Comparison of ENCODE assay signal across 8 cellular contexts in the genomic region with DNA sequence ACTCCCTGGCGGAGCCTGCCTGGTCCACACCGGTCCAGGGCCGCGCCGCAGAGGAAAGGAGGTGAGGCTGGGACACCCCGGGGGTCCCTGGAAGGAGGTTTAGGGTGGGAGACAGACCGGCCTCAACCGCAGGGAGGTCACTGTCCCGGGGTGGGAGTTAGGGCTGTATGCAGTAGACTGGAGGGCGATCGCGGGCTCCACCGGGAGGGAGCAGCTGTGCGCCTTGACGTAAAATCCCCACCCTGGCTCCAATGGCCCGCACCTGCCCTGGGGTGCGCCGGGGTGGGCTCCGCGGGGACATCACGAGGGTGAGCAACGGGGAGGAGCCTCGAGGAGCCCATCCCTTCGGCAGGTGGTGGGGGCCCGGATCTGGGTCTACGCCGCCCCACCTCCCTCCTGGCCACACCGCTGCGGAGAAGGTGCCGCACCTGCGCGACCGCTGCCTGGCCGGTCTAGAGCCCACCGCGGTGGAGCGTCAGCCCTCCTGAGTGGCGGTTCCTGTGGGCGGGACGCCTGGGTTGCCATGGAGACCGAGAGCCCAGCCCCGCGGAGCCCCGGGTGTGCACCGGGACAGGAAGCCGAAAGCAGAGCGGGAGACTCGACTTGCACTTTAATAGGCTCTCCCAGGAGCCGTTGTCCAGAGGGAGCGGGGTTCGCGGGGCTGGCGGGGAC.
DNase-seq lines count a peak whose midpoint lies in the region; ATAC-seq, FAIRE-seq and TF ChIP-seq lines count a peak whose summit lies in the region.

No MANE protein-coding gene starts in this region.

- peaks cover 5% of the 10 kb centered on the region for H3K4me1 Mint-ChIP-seq in activated CD8-positive, alpha-beta T cell treated with anti-CD3 and anti-CD28 coated beads, Interleukin-2, amount 10 ng/mL, durations not matched to agents 7 days and 5 days (ENCODE audit: low read depth)

- in situ Hi-C loops in GM13976 (cut with MboI; ENCODE audit: low sequenced_read_pairs, unreplicated experiment), result no loop called here

- H3K9me3 ChIP-seq in A549 (no peaks in the 10 kb centered on the region), mesodermal cell (ENCODE audit: control insufficient read depth, low read length) (no peaks in the 10 kb centered on the region)

- H3K4me3 Mint-ChIP-seq in activated CD8-positive, alpha-beta T cell treated with anti-CD3 and anti-CD28 coated beads, Interleukin-2, amount 10 ng/mL, durations not matched to agents 7 days and 5 days, result no peak overlapping the region

- TF ChIP-seq RAD21 in A549 (conservative IDR thresholded peaks at IDR 0.05 in 1 of 2, IDR thresholded peaks at IDR 0.05 in 1 of 2), result no peak

- H3K4me3 ChIP-seq in A549 (no peak overlapping the region), mesodermal cell (ENCODE audit: extremely low read depth, insufficient read depth, low read length, poor library complexity, severe bottlenecking) (peak overlapping the region; percentile 26)

- no peak for TF ChIP-seq POLR2A in A549 (IDR thresholded peaks at IDR 0.05; ENCODE audit: low read length)

- H3K4me1 ChIP-seq in A549 (no peaks in the 10 kb centered on the region), mesodermal cell (ENCODE audit: control insufficient read depth, insufficient read depth, low read length, poor library complexity, severe bottlenecking) (no peaks in the 10 kb centered on the region)

- FAIRE-seq in A549 (lab: Jason Lieb, UNC), result no peak

- TF ChIP-seq CTCF in A549 (IDR thresholded peaks at IDR 0.05) (no peak), GM13976 (IDR thresholded peaks at IDR 0.05; ENCODE audit: borderline replicate concordance, control extremely low read depth, extremely low read depth, insufficient read depth, missing control alignments) (no peak)

- H3K9me3 Mint-ChIP-seq in activated CD8-positive, alpha-beta T cell treated with anti-CD3 and anti-CD28 coated beads, Interleukin-2, amount 10 ng/mL, durations not matched to agents 7 days and 5 days (ENCODE audit: insufficient read depth), result no peaks in the 10 kb centered on the region

- POLR2A ChIA-PET in A549 (lab: Yijun Ruan, JAX), result no interaction called here
- POLR2A ChIA-PET in activated CD8-positive, alpha-beta T cell treated with anti-CD3 and anti-CD28 coated beads, Interleukin-2, amount 10 ng/mL, durations not matched to agents 7 days and 5 days (lab: Charles Lee), result no interaction called here

- CTCF ChIA-PET in A549 (lab: Yijun Ruan, JAX), result no interaction called here
- CTCF ChIA-PET in activated CD8-positive, alpha-beta T cell treated with anti-CD3 and anti-CD28 coated beads, Interleukin-2, amount 10 ng/mL, durations not matched to agents 7 days and 5 days (lab: Charles Lee), result no interaction called here

- WGBS in A549 (ENCODE audit: missing lambda C conversion rate), result 36% methylated on average over 13 of the region's 53 CpGs
- WGBS in mesodermal cell (ENCODE audit: insufficient coverage in 2 of 2), 2 experiments, result 11 to 12% methylated on average over 37 to 42 of the region's 53 CpGs

- H3K27ac Mint-ChIP-seq in activated CD8-positive, alpha-beta T cell treated with anti-CD3 and anti-CD28 coated beads, Interleukin-2, amount 10 ng/mL, durations not matched to agents 7 days and 5 days, result no peak overlapping the region

- H3K36me3 Mint-ChIP-seq in activated CD8-positive, alpha-beta T cell treated with anti-CD3 and anti-CD28 coated beads, Interleukin-2, amount 10 ng/mL, durations not matched to agents 7 days and 5 days (ENCODE audit: low read depth), result no peaks in the 10 kb centered on the region

- DNase-seq in A549 (ENCODE audit: low read depth in 1 of 2, low spot score in 1 of 2) (no peak), GM13976 (ENCODE audit: low spot score) (peak; percentile 56), HCEC 1CT (no peak), hippocampal formation (lab: John Stamatoyannopoulos, UW) (no peak)
- peak; percentile 62 for DNase-seq in activated CD8-positive, alpha-beta T cell treated with anti-CD3 and anti-CD28 coated beads, Interleukin-2, amount 10 ng/mL, durations not matched to agents 7 days and 5 days
- no peak for DNase-seq in activated CD4-positive, CD25-positive, alpha-beta regulatory T cell treated with anti-CD3 and anti-CD28 coated beads, Interleukin-2, amount 50 U/mL, for 72 hours

- H3K36me3 ChIP-seq in mesodermal cell (ENCODE audit: control insufficient read depth, insufficient read depth, low read length), result no peaks in the 10 kb centered on the region

- H3K4me2 ChIP-seq in A549, result peak overlapping the region; percentile 48

- peaks cover 27% of the 10 kb centered on the region for H3K27me3 Mint-ChIP-seq in activated CD8-positive, alpha-beta T cell treated with anti-CD3 and anti-CD28 coated beads, Interleukin-2, amount 10 ng/mL, durations not matched to agents 7 days and 5 days (ENCODE audit: low read depth)

- no peak for TF ChIP-seq EP300 in A549 (IDR thresholded peaks at IDR 0.05)

- H3K27ac ChIP-seq in A549 (no peak overlapping the region), mesodermal cell (ENCODE audit: low read depth, low read length, severe bottlenecking) (no peak overlapping the region)

- ATAC-seq in A549 (peak in 1 of 2 experiments; percentile 12; a peak in 1 of 6 replicates), GM21447 (IDR thresholded peaks at IDR 0.05; ENCODE audit: unreplicated experiment) (no peak)
- ATAC-seq in activated CD8-positive, alpha-beta T cell treated with anti-CD3 and anti-CD28 coated beads, Interleukin-2, amount 10 ng/mL, durations not matched to agents 7 days and 5 days, result peak; percentile 62

TF ChIP-seq in A549, 52 proteins besides CTCF, POLR2A, EP300 and RAD21:
- TF ChIP-seq CBX8 (IDR thresholded peaks at IDR 0.05) (no peak), NPAS2 (CRISPR knock-in tag; IDR thresholded peaks at IDR 0.05; ENCODE audit: borderline replicate concordance) (no peak), HOXB13 (CRISPR knock-in tag; IDR thresholded peaks at IDR 0.05; ENCODE audit: low read depth) (no peak), KDM5A (IDR thresholded peaks at IDR 0.05) (no peak), HOXA7 (CRISPR knock-in tag; IDR thresholded peaks at IDR 0.05) (no peak), SMC3 (IDR thresholded peaks at IDR 0.05) (no peak), HEYL (CRISPR knock-in tag; IDR thresholded peaks at IDR 0.05) (no peak), ZC3H11A (IDR thresholded peaks at IDR 0.05) (no peak), TP53 (CRISPR knock-in tag; IDR thresholded peaks at IDR 0.05) (no peak)
- TF ChIP-seq, protein P1, sequence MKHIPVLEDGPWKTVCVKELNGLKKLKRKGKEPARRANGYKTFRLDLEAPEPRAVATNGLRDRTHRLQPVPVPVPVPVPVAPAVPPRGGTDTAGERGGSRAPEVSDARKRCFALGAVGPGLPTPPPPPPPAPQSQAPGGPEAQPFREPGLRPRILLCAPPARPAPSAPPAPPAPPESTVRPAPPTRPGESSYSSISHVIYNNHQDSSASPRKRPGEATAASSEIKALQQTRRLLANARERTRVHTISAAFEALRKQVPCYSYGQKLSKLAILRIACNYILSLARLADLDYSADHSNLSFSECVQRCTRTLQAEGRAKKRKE (CRISPR knock-in tag; IDR thresholded peaks at IDR 0.05; ENCODE audit: low read depth), result no peak
- TF ChIP-seq, protein P2, sequence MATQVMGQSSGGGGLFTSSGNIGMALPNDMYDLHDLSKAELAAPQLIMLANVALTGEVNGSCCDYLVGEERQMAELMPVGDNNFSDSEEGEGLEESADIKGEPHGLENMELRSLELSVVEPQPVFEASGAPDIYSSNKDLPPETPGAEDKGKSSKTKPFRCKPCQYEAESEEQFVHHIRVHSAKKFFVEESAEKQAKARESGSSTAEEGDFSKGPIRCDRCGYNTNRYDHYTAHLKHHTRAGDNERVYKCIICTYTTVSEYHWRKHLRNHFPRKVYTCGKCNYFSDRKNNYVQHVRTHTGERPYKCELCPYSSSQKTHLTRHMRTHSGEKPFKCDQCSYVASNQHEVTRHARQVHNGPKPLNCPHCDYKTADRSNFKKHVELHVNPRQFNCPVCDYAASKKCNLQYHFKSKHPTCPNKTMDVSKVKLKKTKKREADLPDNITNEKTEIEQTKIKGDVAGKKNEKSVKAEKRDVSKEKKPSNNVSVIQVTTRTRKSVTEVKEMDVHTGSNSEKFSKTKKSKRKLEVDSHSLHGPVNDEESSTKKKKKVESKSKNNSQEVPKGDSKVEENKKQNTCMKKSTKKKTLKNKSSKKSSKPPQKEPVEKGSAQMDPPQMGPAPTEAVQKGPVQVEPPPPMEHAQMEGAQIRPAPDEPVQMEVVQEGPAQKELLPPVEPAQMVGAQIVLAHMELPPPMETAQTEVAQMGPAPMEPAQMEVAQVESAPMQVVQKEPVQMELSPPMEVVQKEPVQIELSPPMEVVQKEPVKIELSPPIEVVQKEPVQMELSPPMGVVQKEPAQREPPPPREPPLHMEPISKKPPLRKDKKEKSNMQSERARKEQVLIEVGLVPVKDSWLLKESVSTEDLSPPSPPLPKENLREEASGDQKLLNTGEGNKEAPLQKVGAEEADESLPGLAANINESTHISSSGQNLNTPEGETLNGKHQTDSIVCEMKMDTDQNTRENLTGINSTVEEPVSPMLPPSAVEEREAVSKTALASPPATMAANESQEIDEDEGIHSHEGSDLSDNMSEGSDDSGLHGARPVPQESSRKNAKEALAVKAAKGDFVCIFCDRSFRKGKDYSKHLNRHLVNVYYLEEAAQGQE (IDR thresholded peaks at IDR 0.05), result no peak
- TF ChIP-seq, protein P3, sequence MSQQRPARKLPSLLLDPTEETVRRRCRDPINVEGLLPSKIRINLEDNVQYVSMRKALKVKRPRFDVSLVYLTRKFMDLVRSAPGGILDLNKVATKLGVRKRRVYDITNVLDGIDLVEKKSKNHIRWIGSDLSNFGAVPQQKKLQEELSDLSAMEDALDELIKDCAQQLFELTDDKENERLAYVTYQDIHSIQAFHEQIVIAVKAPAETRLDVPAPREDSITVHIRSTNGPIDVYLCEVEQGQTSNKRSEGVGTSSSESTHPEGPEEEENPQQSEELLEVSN (IDR thresholded peaks at IDR 0.05; ENCODE audit: borderline replicate concordance, low read depth), result no peak

Comparison
In these comparisons a context has a peak if more than half of its experiments do, and no peak if none do; other contexts are left out.
1. DNase-seq: peak in GM13976 (single experiment) and activated CD8-positive, alpha-beta T cell treated with anti-CD3 and anti-CD28 coated beads, Interleukin-2, amount 10 ng/mL, durations not matched to agents 7 days and 5 days (single experiment); none in A549 (0 of 2), HCEC 1CT (single experiment), hippocampal formation (0 of 2) and activated CD4-positive, CD25-positive, alpha-beta regulatory T cell treated with anti-CD3 and anti-CD28 coated beads, Interleukin-2, amount 50 U/mL, for 72 hours (single experiment).